In the genomic region with DNA sequence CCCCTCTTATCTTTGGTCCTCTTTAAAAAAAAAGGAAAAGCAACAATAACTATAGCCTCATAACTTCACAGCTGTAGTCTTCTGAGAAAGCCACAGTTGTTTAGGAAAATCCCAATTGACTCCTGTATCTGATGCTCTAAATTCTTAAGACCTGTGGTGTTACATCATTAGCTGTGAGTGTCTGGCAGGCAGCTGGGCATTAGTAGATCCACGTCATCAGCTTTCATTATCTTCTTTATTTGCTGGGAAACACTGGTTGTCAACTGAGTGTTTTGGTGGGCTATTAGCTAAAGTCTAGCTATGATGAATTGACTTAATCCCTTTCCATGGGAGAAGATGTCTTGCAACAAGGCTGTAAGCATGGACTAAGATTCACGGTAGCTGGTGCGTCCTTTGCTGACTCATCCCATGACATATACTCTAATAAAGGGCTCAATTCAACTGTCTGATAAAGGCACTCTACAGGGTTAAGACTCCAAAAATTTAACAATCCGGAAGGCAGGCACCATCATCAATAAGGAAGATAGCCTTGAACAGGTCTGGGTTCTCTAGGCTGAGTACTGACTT, we compare ENCODE assay signal across 17 cellular contexts.
"Had no signal": no experiment of that assay in that cellular context is flagged by ENCODE, and none has a peak within 500 bp of the region (broad histone marks: within the 10 kb centered on the region; RNA-seq: fewer than 3 reads in every experiment).

No MANE protein-coding gene starts in this region.

- H3K4me1 Mint-ChIP-seq: nephron had no signal

- H3K36me3 Mint-ChIP-seq: activated naive CD4-positive, alpha-beta T cell treated with anti-CD3 and anti-CD28 coated beads, Interleukin-2, amount 10 ng/mL, durations not matched to agents 7 days and 5 days; type B pancreatic cell had no signal

- H3K4me3 ChIP-seq: smooth muscle cell had no signal

- H3K27ac Mint-ChIP-seq: activated naive CD4-positive, alpha-beta T cell treated with anti-CD3 and anti-CD28 coated beads, Interleukin-2, amount 10 ng/mL, durations not matched to agents 7 days and 5 days; activated T-helper 17 cell treated with anti-CD3 and anti-CD28 coated beads, Interleukin-2, amount 50 U/mL, for 72 hours; nephron; type B pancreatic cell had no signal

- H3K4me3 Mint-ChIP-seq: activated naive CD4-positive, alpha-beta T cell treated with anti-CD3 and anti-CD28 coated beads, Interleukin-2, amount 10 ng/mL, durations not matched to agents 7 days and 5 days; activated T-helper 17 cell treated with anti-CD3 and anti-CD28 coated beads, Interleukin-2, amount 50 U/mL, for 72 hours; nephron; type B pancreatic cell had no signal

- DNase-seq: activated CD4-positive, alpha-beta T cell treated with anti-CD3 and anti-CD28 coated beads for 1 hour; activated CD4-positive, alpha-beta T cell treated with anti-CD3 and anti-CD28 coated beads, Interleukin-2, amount 50 U/mL, for 4 hours; activated naive CD4-positive, alpha-beta T cell treated with anti-CD3 and anti-CD28 coated beads, Interleukin-2, amount 10 ng/mL, durations not matched to agents 7 days and 5 days; activated T-cell treated with anti-CD3 and anti-CD28 coated beads for 4 hours; erythroblast; foreskin melanocyte; nucleus accumbens; right cardiac atrium; stimulated activated CD4-positive, alpha-beta T cell treated with anti-CD3 and anti-CD28 coated beads, Interleukin-4, amount 100 ng/mL, for 4 hours; stimulated activated CD8-positive, alpha-beta memory T cell treated with anti-CD3 and anti-CD28 coated beads, Interleukin-4, amount 100 ng/mL, for 48 hours; stimulated activated naive CD4-positive, alpha-beta T cell treated with Interleukin-2 at 50 U/mL for 16 hours; T-helper 9 cell had no signal

- H3K9me3 Mint-ChIP-seq: activated naive CD4-positive, alpha-beta T cell treated with anti-CD3 and anti-CD28 coated beads, Interleukin-2, amount 10 ng/mL, durations not matched to agents 7 days and 5 days; activated T-helper 17 cell treated with anti-CD3 and anti-CD28 coated beads, Interleukin-2, amount 50 U/mL, for 72 hours; nephron; type B pancreatic cell had no signal

- ATAC-seq: activated T-helper 17 cell treated with anti-CD3 and anti-CD28 coated beads, Interleukin-2, amount 50 U/mL, for 72 hours; right cardiac atrium had no signal

- H3K4me2 ChIP-seq: smooth muscle cell had no signal

- H3K27ac ChIP-seq: VCaP had no signal
